Comparison of ENCODE assay signal across 27 cellular contexts in the genomic region with DNA sequence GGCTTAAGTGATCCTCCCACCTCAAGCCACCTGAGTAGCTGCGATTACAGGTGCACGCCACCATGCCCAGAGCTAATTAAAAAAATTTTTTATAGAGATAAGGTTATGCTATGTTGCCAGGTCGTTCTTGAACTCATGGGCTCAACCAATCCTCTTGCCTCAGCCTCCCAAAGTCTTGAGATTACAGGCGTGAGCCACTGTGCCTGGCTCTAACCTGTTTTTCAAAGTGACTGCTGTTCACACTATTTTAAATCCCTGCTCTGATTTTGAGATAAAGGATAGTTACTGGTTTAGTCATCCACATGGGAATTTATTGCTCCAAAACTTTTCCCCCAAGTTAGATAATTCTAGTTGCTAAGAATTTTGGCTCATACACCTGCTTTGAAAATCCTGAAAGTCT.
"Had no signal": no experiment of that assay in that cellular context is flagged by ENCODE, and none has a peak within 500 bp of the region (broad histone marks: within the 10 kb centered on the region; RNA-seq: fewer than 3 reads in every experiment).

No MANE protein-coding gene starts in this region.

- H3K4me2 ChIP-seq: neural progenitor cell had no signal

- H2AFZ ChIP-seq: neural progenitor cell, parathyroid adenoma had no signal

- H3K27me3 Mint-ChIP-seq: dendritic cell treated with granulocyte-macrophage colony-stimulating factor and Interleukin-4, amounts not matched to agents 40 ng/mL and 50 ng/mL, for 4 days; naive thymus-derived CD8-positive, alpha-beta T cell had no signal

- H3K27ac Mint-ChIP-seq: dendritic cell treated with granulocyte-macrophage colony-stimulating factor and Interleukin-4, amounts not matched to agents 40 ng/mL and 50 ng/mL, for 4 days; neural progenitor cell; stimulated activated effector memory CD8-positive, alpha-beta T cell treated with anti-CD3 and anti-CD28 coated beads, Interleukin-12 subunit alpha, Interleukin-12 subunit beta, amount 100 ng/mL, for 72 hours had no signal

- H3K27ac ChIP-seq: breast epithelium, gastroesophageal sphincter, neural progenitor cell, parathyroid adenoma, skin epidermis, stomach, thyroid gland, upper lobe of right lung had no signal

- H3K4me3 ChIP-seq: breast epithelium, gastroesophageal sphincter, neural progenitor cell, skin epidermis, stomach, thyroid gland, upper lobe of right lung had no signal

- ATAC-seq: gastroesophageal sphincter; left cardiac atrium; naive thymus-derived CD8-positive, alpha-beta T cell; sciatic nerve; stimulated activated effector memory CD8-positive, alpha-beta T cell treated with anti-CD3 and anti-CD28 coated beads, Interleukin-12 subunit alpha, Interleukin-12 subunit beta, amount 100 ng/mL, for 72 hours; upper lobe of right lung had no signal

- H3K9ac ChIP-seq: neural progenitor cell, parathyroid adenoma had no signal

- H3K9me3 ChIP-seq: breast epithelium, gastroesophageal sphincter, stomach, thyroid gland, upper lobe of right lung had no signal

- FAIRE-seq: endometrium, keratinocyte had no signal

- H3K4me3 Mint-ChIP-seq: dendritic cell treated with granulocyte-macrophage colony-stimulating factor and Interleukin-4, amounts not matched to agents 40 ng/mL and 50 ng/mL, for 4 days; naive thymus-derived CD8-positive, alpha-beta T cell; neural progenitor cell; stimulated activated effector memory CD8-positive, alpha-beta T cell treated with anti-CD3 and anti-CD28 coated beads, Interleukin-12 subunit alpha, Interleukin-12 subunit beta, amount 100 ng/mL, for 72 hours had no signal

- H3K9me3 Mint-ChIP-seq: dendritic cell treated with granulocyte-macrophage colony-stimulating factor and Interleukin-4, amounts not matched to agents 40 ng/mL and 50 ng/mL, for 4 days; naive thymus-derived CD8-positive, alpha-beta T cell; neural progenitor cell; stimulated activated effector memory CD8-positive, alpha-beta T cell treated with anti-CD3 and anti-CD28 coated beads, Interleukin-12 subunit alpha, Interleukin-12 subunit beta, amount 100 ng/mL, for 72 hours had no signal

- H3K36me3 ChIP-seq: breast epithelium had no signal

- H3K4me1 Mint-ChIP-seq: neural progenitor cell; stimulated activated effector memory CD8-positive, alpha-beta T cell treated with anti-CD3 and anti-CD28 coated beads, Interleukin-12 subunit alpha, Interleukin-12 subunit beta, amount 100 ng/mL, for 72 hours had no signal

- H3K27me3 ChIP-seq: breast epithelium, gastroesophageal sphincter, neural progenitor cell, stomach, thyroid gland, upper lobe of right lung had no signal

- H3K4me1 ChIP-seq: breast epithelium, gastroesophageal sphincter, neural progenitor cell, parathyroid adenoma, stomach, thyroid gland, upper lobe of right lung had no signal

- H3K79me2 ChIP-seq: parathyroid adenoma had no signal

- DNase-seq: activated CD4-positive, alpha-beta T cell treated with anti-CD3 and anti-CD28 coated beads for 48 hours; activated CD4-positive, alpha-beta T cell treated with anti-CD3 and anti-CD28 coated beads, Interleukin-2, amount 50 U/mL, for 48 hours; activated CD8-positive, alpha-beta memory T cell treated with anti-CD3 and anti-CD28 coated beads for 24 hours; activated gamma-delta T cell; activated naive CD4-positive, alpha-beta T cell treated with anti-CD3 and anti-CD28 coated beads, Interleukin-2, amount 50 U/mL, for 16 hours; amygdala; central memory CD4-positive, alpha-beta T cell; effector CD4-positive, alpha-beta T cell; hippocampal formation; left cardiac atrium; naive thymus-derived CD8-positive, alpha-beta T cell; occipital lobe; stimulated activated CD4-positive, alpha-beta T cell treated with anti-CD3 and anti-CD28 coated beads, Interleukin-12 subunit alpha, Interleukin-12 subunit beta, amount 100 ng/mL, for 4 hours; stimulated activated CD4-positive, alpha-beta T cell treated with anti-CD3 and anti-CD28 coated beads, Interleukin-4, amount 100 ng/mL, for 24 hours; stomach; thyroid gland; upper lobe of right lung had no signal
